ENCODE assay signal across 1 cellular context in genomic region chr4:173547889-173548288, GRCh38.
TF ChIP-seq lines count a peak whose summit lies in the region.

No MANE protein-coding gene starts in this region.

TF ChIP-seq in K562, 482 proteins besides CTCF, POLR2A, EP300 and RAD21 (continued from another document):
- TF ChIP-seq ZNF609 (CRISPR knock-in tag; IDR thresholded peaks at IDR 0.05; ENCODE audit: borderline replicate concordance) (no peak), CEBPB (tag; IDR thresholded peaks at IDR 0.05) (peak; percentile 38; the same call in 1 of the 2 replicates), THAP7 (CRISPR knock-in tag; IDR thresholded peaks at IDR 0.05) (no peak), ZNF316 (IDR thresholded peaks at IDR 0.05) (peak; percentile 96), RBFOX2 (IDR thresholded peaks at IDR 0.05; ENCODE audit: low read depth, low read length) (0 out of 2 replicates have a peak, but pooled peaks have one; percentile 26), ARID3A (IDR thresholded peaks at IDR 0.05; ENCODE audit: borderline replicate concordance, low read depth, low read length) (0 out of 2 replicates have a peak, but pooled peaks have one; percentile 14), ZNF232 (CRISPR knock-in tag; IDR thresholded peaks at IDR 0.05) (no peak), ELF1 (tag; IDR thresholded peaks at IDR 0.05) (no peak), HSF4 (CRISPR knock-in tag; IDR thresholded peaks at IDR 0.05; ENCODE audit: borderline replicate concordance) (no peak), NFXL1 (CRISPR knock-in tag; IDR thresholded peaks at IDR 0.05) (no peak), ZNF445 (CRISPR knock-in tag; IDR thresholded peaks at IDR 0.05; ENCODE audit: low read depth) (no peak), ZNF785 (CRISPR knock-in tag; IDR thresholded peaks at IDR 0.05) (no peak), THAP12 (CRISPR knock-in tag; IDR thresholded peaks at IDR 0.05) (no peak), CBX3 (IDR thresholded peaks at IDR 0.05; ENCODE audit: borderline replicate concordance in 1 of 2, low read length in 2 of 2) (peak in 1 of 2 experiments; percentile 68; a peak in 1 of 3 replicates)
